8 cellular contexts compared by ENCODE assay signal in the genomic region with DNA sequence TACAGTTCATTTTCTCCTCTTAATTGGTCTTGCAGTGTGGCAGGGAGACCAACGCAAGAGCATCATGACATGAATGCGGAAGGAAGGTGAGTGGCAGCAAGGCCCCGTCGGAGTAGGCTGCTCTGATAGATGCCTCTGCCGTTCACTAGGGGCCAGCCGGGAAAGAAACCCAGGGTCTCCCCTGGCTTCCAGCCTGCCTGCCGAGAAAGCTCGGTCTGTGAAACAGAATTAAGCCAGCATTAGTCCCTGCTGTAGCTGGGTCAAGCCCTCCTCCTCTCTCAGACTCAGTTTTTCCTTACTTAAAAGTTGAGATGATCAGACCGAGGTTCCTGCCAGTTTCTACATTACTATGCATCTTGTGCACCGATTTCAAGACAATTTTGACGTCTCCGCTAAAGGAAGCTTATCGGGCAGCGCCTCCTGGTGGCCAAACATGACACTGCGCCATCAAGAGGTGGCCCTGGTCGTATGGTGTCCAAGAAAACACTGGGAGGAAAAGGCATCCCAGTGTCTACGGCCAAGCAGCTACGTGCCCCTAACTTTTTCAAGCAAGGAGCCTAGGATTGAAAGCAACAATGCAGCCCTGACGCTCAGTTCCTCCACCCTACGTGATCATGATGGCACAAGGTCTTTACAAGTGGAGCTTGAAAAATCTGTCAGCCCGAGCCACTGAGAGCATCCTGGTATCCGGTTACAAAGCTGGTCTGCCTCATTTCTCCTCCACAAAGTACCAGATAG.
DNase-seq lines count a peak whose midpoint lies in the region; ATAC-seq and TF ChIP-seq lines count a peak whose summit lies in the region.

No MANE protein-coding gene starts in this region.

- H3K27me3 ChIP-seq in iPS-20b (ENCODE audit: insufficient read depth, low read length): no peaks in the 10 kb centered on the region

- TF ChIP-seq CTCF in C4-2B (conservative IDR thresholded peaks at IDR 0.05): peak; percentile 95
- peak; percentile 98 to 99 for TF ChIP-seq CTCF in brain (conservative IDR thresholded peaks at IDR 0.05)

- H3K36me3 Mint-ChIP-seq in brain: peaks cover 5% of the 10 kb centered on the region

- peak overlapping the region in 1 of 5 experiments; percentile 5 for H3K27ac Mint-ChIP-seq in brain

- no peak overlapping the region for H3K9ac ChIP-seq in iPS-20b (ENCODE audit: low read depth, low read length)

- peak; percentile 72 for ATAC-seq in GM21515 (IDR thresholded peaks at IDR 0.05; ENCODE audit: unreplicated experiment)

- DNase-seq in NCI-H1105 treated with DMSO at 0.1 percent for 48 hours (lab: John Stamatoyannopoulos, UW) (peak; percentile 48), UCSD-AML1 (lab: John Stamatoyannopoulos, UW; ENCODE audit: unreplicated experiment) (peak; percentile 68), smooth muscle cell of the brain vasculature (ENCODE audit: low read depth, low spot score) (peak; percentile 47), GF-D8 (lab: John Stamatoyannopoulos, UW) (no peak)

- peak overlapping the region; percentile 57 for H3K4me3 ChIP-seq in iPS-20b (ENCODE audit: low read length)

- H3K9me3 ChIP-seq in iPS-20b (ENCODE audit: insufficient read depth, low read depth, low read length): no peaks in the 10 kb centered on the region

- no peak overlapping the region for H3K27ac ChIP-seq in C4-2B
- H3K27ac ChIP-seq in iPS-20b (ENCODE audit: low read length): no peak overlapping the region

- no peaks in the 10 kb centered on the region for H3K36me3 ChIP-seq in iPS-20b (ENCODE audit: insufficient read depth, low read depth, low read length)

- peaks cover 15% of the 10 kb centered on the region for H3K4me1 Mint-ChIP-seq in brain

- H3K4me1 ChIP-seq in iPS-20b (ENCODE audit: insufficient read depth, low read length): no peaks in the 10 kb centered on the region

- peaks cover 3% of the 10 kb centered on the region for H3K27me3 Mint-ChIP-seq in brain

- peak overlapping the region in 4 of 5 experiments; percentile 41 to 79 (median 52) for H3K4me3 Mint-ChIP-seq in brain

- peaks cover 0 to 1% (median 0%) of the 10 kb centered on the region in 5 experiments for H3K9me3 Mint-ChIP-seq in brain
